ENCODE assay signal across 8 cellular contexts in genomic region chr18:54357660-54358494, GRCh38. TPM values are rescaled to one million over a fixed set of nuclear protein-coding genes. Genes with fewer than 3 reads are reported as not detected.
DNase-seq lines count a peak whose midpoint lies in the region; ATAC-seq and TF ChIP-seq lines count a peak whose summit lies in the region.

TSS of gene C18orf54 (plus strand) at chr18:54357906. CDS start at chr18:54360573, 2,667 bp downstream.
TSS of gene STARD6 (minus strand) at chr18:54357858. CDS start at chr18:54354573, 3,285 bp downstream.

- peak within 1 kb of the TSS; percentile 98 for H3K27ac Mint-ChIP-seq in osteocyte (ENCODE audit: unreplicated experiment)

- peak; percentile 94 for DNase-seq in GM10266 (ENCODE audit: extremely low spot score)
- peak; percentile 99 for DNase-seq in NAMALWA (ENCODE audit: low spot score)
- DNase-seq in SK-MEL-5 (ENCODE audit: low read depth, low spot score) = peak; percentile 89
- DNase-seq in activated naive CD4-positive, alpha-beta T cell treated with anti-CD3 and anti-CD28 coated beads, Interleukin-2, amount 50 U/mL, for 16 hours = peak; percentile 87
- peak; percentile 74 to 95 (median 89) for DNase-seq in head of caudate nucleus
- DNase-seq in osteocyte (ENCODE audit: extremely low spot score, unreplicated experiment) = peak; percentile 96
- DNase-seq in thyroid gland = peak; percentile 78 to 81

- peaks cover 4% of the 10 kb centered on the region for H3K36me3 Mint-ChIP-seq in osteocyte (ENCODE audit: unreplicated experiment)

- H3K27me3 Mint-ChIP-seq in osteocyte (ENCODE audit: unreplicated experiment) = no peaks in the 10 kb centered on the region

- H3K27ac ChIP-seq in thyroid gland = peak within 1 kb of the TSS in 1 of 3 donors; percentile 44

- H3K27me3 ChIP-seq in thyroid gland = no peaks in the 10 kb centered on the region

- H3K4me1 ChIP-seq in thyroid gland = peaks cover 7 to 10% of the 10 kb centered on the region in 2 donors

- H3K4me1 Mint-ChIP-seq in osteocyte (ENCODE audit: unreplicated experiment) = peaks cover 17% of the 10 kb centered on the region

- 0% methylated on average over 43 to 58 of the region's 62 CpGs for WGBS in thyroid gland, 2 donors

- H3K4me3 ChIP-seq in thyroid gland (replicated peaks in 1 of 3) = peak within 1 kb of the TSS; percentile 51 to 71 (median 66)

- ATAC-seq in HG02571 (IDR thresholded peaks at IDR 0.05; ENCODE audit: unreplicated experiment) = peak; percentile 95

- no peaks in the 10 kb centered on the region for H3K36me3 ChIP-seq in thyroid gland

- TF ChIP-seq CTCF in GM10266 (IDR thresholded peaks at IDR 0.05; ENCODE audit: control insufficient read depth, insufficient read depth, low read depth, missing control alignments) = peak; percentile 63
- peak; percentile 36 for TF ChIP-seq CTCF in osteocyte (IDR thresholded peaks at IDR 0.05)
- peak in 3 of 6 experiments; percentile 8 to 34 (median 22) for TF ChIP-seq CTCF in thyroid gland (IDR thresholded peaks at IDR 0.05)

- TF ChIP-seq POLR2A in thyroid gland (IDR thresholded peaks at IDR 0.05) = peak in 1 of 2 donors; percentile 53

- H3K4me3 Mint-ChIP-seq in osteocyte (ENCODE audit: unreplicated experiment) = peak within 1 kb of the TSS; percentile 100

- intact Hi-C loops in head of caudate nucleus (cut with DNase I) (loop anchor here (10.0 kb wide), 1 partner anchor 133 kb away; the partner anchor contains the start of gene MBD2), thyroid gland (cut with DNase I) (no loop called here)

- in situ Hi-C loops in SK-MEL-5 (cut with HindIII; ENCODE audit: low pct_unique_long_range_greater_than_20kb, low sequenced_read_pairs) = no loop called here

- H3K9me3 Mint-ChIP-seq in osteocyte (ENCODE audit: unreplicated experiment) = no peaks in the 10 kb centered on the region

- H3K9me3 ChIP-seq in thyroid gland = no peaks in the 10 kb centered on the region

RNA-seq across cellular contexts. Expression of gene C18orf54, which starts in this region (rescaled TPM):
- 1.6 and 3.4 TPM in 2 replicates for total RNA-seq in SK-MEL-5 (2014; rRNA removed; shearing (Covaris generic))
- 2.4 and 2.6 TPM in 2 replicates for polyA plus RNA-seq in SK-MEL-5 (2015; cell fraction: cytosol; rRNA removed)
- 4.3 and 5.2 TPM in 2 replicates for polyA plus RNA-seq in SK-MEL-5 (2015; cell fraction: nucleus; rRNA removed)
- 5.4 and 6.4 TPM in 2 replicates for total RNA-seq in osteocyte
- 1 to 10 TPM in 3 of 4 donors, under 1 TPM in 1; 0.96 to 2.2 (median 1.5) TPM for total RNA-seq in thyroid gland

RNA-seq across cellular contexts. Expression of gene STARD6, which starts in this region (rescaled TPM):
- total RNA-seq in SK-MEL-5 (2014; rRNA removed; shearing (Covaris generic)) = not detected in 2 replicates
- polyA plus RNA-seq in SK-MEL-5 (2015; cell fraction: cytosol; rRNA removed) = not detected in 2 replicates
- not detected in 2 replicates for polyA plus RNA-seq in SK-MEL-5 (2015; cell fraction: nucleus; rRNA removed)
- total RNA-seq in osteocyte (not detected in 2 replicates), thyroid gland (not detected)
